In the genomic region with DNA sequence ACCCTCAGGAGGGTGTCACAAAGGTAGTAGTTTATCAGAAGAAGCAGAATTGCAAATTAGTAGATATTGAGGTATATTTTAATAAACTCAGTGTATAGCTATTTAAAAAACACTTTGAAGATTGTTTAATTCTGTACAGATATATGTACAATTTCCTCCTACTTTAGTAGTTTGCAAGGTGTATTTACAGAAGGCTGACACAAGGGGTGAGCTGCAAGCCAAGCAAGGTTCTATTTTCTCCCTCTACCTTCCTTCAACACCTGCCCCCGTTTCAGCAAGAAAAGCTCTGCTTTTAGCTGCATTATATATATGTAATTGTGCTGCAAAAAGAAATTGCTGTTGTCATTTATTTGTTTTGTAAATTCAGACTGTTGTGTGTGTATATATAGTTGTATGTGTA, we compare ENCODE assay signal across 19 cellular contexts.
DNase-seq lines count a peak whose midpoint lies in the region; ATAC-seq, FAIRE-seq and TF ChIP-seq lines count a peak whose summit lies in the region.
"Had no signal": no experiment of that assay in that cellular context is flagged by ENCODE, and none has a peak within 500 bp of the region (broad histone marks: within the 10 kb centered on the region; RNA-seq: fewer than 3 reads in every experiment).

No MANE protein-coding gene starts in this region.

- 71% methylated on average over 1 of the region's 1 CpG; no CpG with 5 or more reads in 1 of the 2 experiments for WGBS in H1 (ENCODE audit: extremely low coverage in 1 of 2, insufficient coverage in 1 of 2, insufficient read length in 1 of 2, insufficient replicate concordance in 2 of 2, low coverage in 1 of 2, low lambda C conversion rate in 2 of 2, missing lambda C conversion rate in 1 of 2), 2 experiments

- H3K36me3 ChIP-seq in HCT116 (ENCODE audit: control insufficient read depth in 1 of 2, insufficient read depth in 2 of 2, low read length in 2 of 2) (no peaks in the 10 kb centered on the region), H1 (ENCODE audit: control insufficient read depth in 2 of 4, insufficient read depth in 4 of 4, low read length in 3 of 4) (no peaks in the 10 kb centered on the region), MM.1S (replicated peaks; ENCODE audit: insufficient read depth, low read length) (no peaks in the 10 kb centered on the region)
- H3K36me3 ChIP-seq: SJCRH30 had no signal

- H3K14ac ChIP-seq in H1 (ENCODE audit: insufficient read length), result no peak overlapping the region

- no peak for TF ChIP-seq EP300 in H1 (IDR thresholded peaks at IDR 0.05; ENCODE audit: borderline replicate concordance in 1 of 2, low read depth in 2 of 2, low read length in 2 of 2)

- no peak overlapping the region for H3K27ac ChIP-seq in HCT116 (ENCODE audit: low read depth, low read length)
- no peak overlapping the region for H3K27ac ChIP-seq in H1 (ENCODE audit: low read depth, low read length)
- H3K27ac ChIP-seq in MM.1S (ENCODE audit: low read length), result no peak overlapping the region
- H3K27ac ChIP-seq: KMS-11, SJCRH30 had no signal

- no peak overlapping the region for H2BK20ac ChIP-seq in H1 (ENCODE audit: low read length)

- TF ChIP-seq CTCF in GM12873 (IDR thresholded peaks at IDR 0.05; ENCODE audit: insufficient read depth, low read depth, low read length, missing control alignments) (peak; percentile 9), HCT116 (IDR thresholded peaks at IDR 0.05 in 2 of 3, conservative IDR thresholded peaks at IDR 0.05 in 1 of 3; ENCODE audit: borderline replicate concordance in 1 of 3, insufficient read depth in 1 of 3, low read depth in 2 of 3, low read length in 2 of 3) (peak in 2 of 3 experiments; percentile 9 to 24; a peak in 2 of 6 replicates), H1 (IDR thresholded peaks at IDR 0.05; ENCODE audit: control extremely low read depth in 1 of 3, insufficient read depth in 1 of 3, low read depth in 1 of 3, low read length in 3 of 3) (peak in 1 of 3 experiments; percentile 22; a peak in 2 of 4 replicates), mesothelial cell of epicardium (IDR thresholded peaks at IDR 0.05; ENCODE audit: unreplicated experiment) (peak; percentile 19), MM.1S (IDR thresholded peaks at IDR 0.05; ENCODE audit: low read length) (no peak)

- H3K4me3 ChIP-seq in HCT116 (replicated peaks in 1 of 2; ENCODE audit: low read depth in 1 of 2, low read length in 2 of 2) (no peak overlapping the region), H1 (ENCODE audit: extremely low read depth in 1 of 4, insufficient read depth in 2 of 4, low read depth in 3 of 4, low read length in 4 of 4) (no peak overlapping the region), MM.1S (ENCODE audit: low read length) (no peak overlapping the region)
- H3K4me3 ChIP-seq: SJCRH30 had no signal

- H3K36me3 Mint-ChIP-seq in mesothelial cell of epicardium, result no peaks in the 10 kb centered on the region

- CTCF ChIA-PET in HCT116 (lab: Charles Lee) (no interaction called here), H1 (lab: Charles Lee; ENCODE audit: partially characterized antibody) (interaction anchor here (0.8 to 3.4 kb wide), 9 partner anchors 10 to 324 kb away, joined by 3 to 11 read pairs (median 5); no protein-coding TSS in a partner anchor)

- no peaks in the 10 kb centered on the region for H3K4me1 ChIP-seq in HCT116 (ENCODE audit: control insufficient read depth in 1 of 2, insufficient read depth in 2 of 2, low read length in 2 of 2)
- no peaks in the 10 kb centered on the region for H3K4me1 ChIP-seq in H1 (replicated peaks in 1 of 4; ENCODE audit: control insufficient read depth in 3 of 4, insufficient read depth in 4 of 4, low read length in 3 of 4)
- H3K4me1 ChIP-seq in MM.1S (ENCODE audit: low read length), result no peaks in the 10 kb centered on the region
- H3K4me1 ChIP-seq: SJCRH30 had no signal

- POLR2A ChIA-PET in HCT116 (lab: Charles Lee) (no interaction called here), H1 (lab: Charles Lee; ENCODE audit: partially characterized antibody) (no interaction called here)

- H2AK5ac ChIP-seq in H1 (ENCODE audit: low read depth, low read length), result no peak overlapping the region

- H4K8ac ChIP-seq in H1 (ENCODE audit: extremely low read depth, insufficient read depth, low read length), result no peak overlapping the region

- H3F3A ChIP-seq in MM.1S (ENCODE audit: insufficient read depth, low read length), result no peaks in the 10 kb centered on the region

- no peak overlapping the region for H4K91ac ChIP-seq in H1 (replicated peaks; ENCODE audit: insufficient read length, low read length)

- no peak overlapping the region for H3K18ac ChIP-seq in H1 (ENCODE audit: extremely low read depth, low read length)

- no peak overlapping the region for H3K4me2 ChIP-seq in HCT116 (ENCODE audit: low read length)
- no peak overlapping the region for H3K4me2 ChIP-seq in H1 (ENCODE audit: insufficient read depth in 1 of 2, low read depth in 2 of 2, low read length in 2 of 2)
- H3K4me2 ChIP-seq in MM.1S (ENCODE audit: low read depth, low read length), result no peak overlapping the region
- H3K4me2 ChIP-seq: KMS-11 had no signal

- no peak overlapping the region for H3K4ac ChIP-seq in H1 (replicated peaks; ENCODE audit: insufficient read length, low read depth, low read length)

- no peak overlapping the region for H3K27ac Mint-ChIP-seq in mesothelial cell of epicardium

- H3K27me3 Mint-ChIP-seq in mesothelial cell of epicardium (ENCODE audit: low read depth), result peaks cover 18% of the 10 kb centered on the region

- TF ChIP-seq RAD21 in HCT116 (IDR thresholded peaks at IDR 0.05; ENCODE audit: low read depth) (no peak), H1 (IDR thresholded peaks at IDR 0.05 in 1 of 2, conservative IDR thresholded peaks at IDR 0.05 in 1 of 2; ENCODE audit: low read depth in 2 of 2, low read length in 2 of 2) (peak; percentile 27 to 37; a peak in 3 of 4 replicates)

- no peak overlapping the region for H4K5ac ChIP-seq in H1 (ENCODE audit: insufficient read length, low read depth, low read length)

- H3K4me1 Mint-ChIP-seq in mesothelial cell of epicardium, result no peaks in the 10 kb centered on the region

- H3K79me2 ChIP-seq in HCT116 (ENCODE audit: insufficient read depth, low read length) (no peaks in the 10 kb centered on the region), H1 (ENCODE audit: control insufficient read depth in 1 of 2, insufficient read depth in 2 of 2, low read length in 2 of 2) (no peaks in the 10 kb centered on the region), MM.1S (ENCODE audit: low read length) (no peaks in the 10 kb centered on the region)

- H3K56ac ChIP-seq in H1 (replicated peaks; ENCODE audit: insufficient read length, low read depth, low read length), result no peak overlapping the region

- no peak overlapping the region for H2BK15ac ChIP-seq in H1 (ENCODE audit: low read length)

- H3K27me3 ChIP-seq in HCT116 (ENCODE audit: insufficient read depth, low read length) (no peaks in the 10 kb centered on the region), H1 (replicated peaks in 1 of 4; ENCODE audit: control insufficient read depth in 3 of 4, extremely low read depth in 1 of 4, insufficient read depth in 3 of 4, low read length in 3 of 4) (no peaks in the 10 kb centered on the region), MM.1S (replicated peaks; ENCODE audit: insufficient read depth, low read length) (no peaks in the 10 kb centered on the region)
- H3K27me3 ChIP-seq: SJCRH30 had no signal

- H3K9me2 ChIP-seq in HCT116 (ENCODE audit: insufficient read depth) (no peaks in the 10 kb centered on the region), MM.1S (replicated peaks; ENCODE audit: insufficient read depth, low read length) (no peaks in the 10 kb centered on the region)

- no peak overlapping the region for H3K4me3 Mint-ChIP-seq in mesothelial cell of epicardium

- H2AFZ ChIP-seq in HCT116 (ENCODE audit: low read depth, low read length, poor library complexity, severe bottlenecking) (no peak overlapping the region), H1 (ENCODE audit: low read length) (no peak overlapping the region), MM.1S (ENCODE audit: low read length) (no peak overlapping the region)

- intact Hi-C loops in HCT116 (cut with micrococcal nuclease), result no loop called here

- H3K23me2 ChIP-seq in H1 (ENCODE audit: low read depth, low read length), result no peaks in the 10 kb centered on the region

- H3K9me3 ChIP-seq in HCT116 (ENCODE audit: control insufficient read depth in 1 of 2, insufficient read depth in 1 of 2, low read depth in 1 of 2, low read length in 2 of 2) (no peaks in the 10 kb centered on the region), H1 (ENCODE audit: insufficient read depth in 2 of 2, low read depth in 1 of 2, low read length in 1 of 2) (no peaks in the 10 kb centered on the region), MM.1S (replicated peaks; ENCODE audit: insufficient read depth, low read length) (no peaks in the 10 kb centered on the region)
- H3K9me3 ChIP-seq: SJCRH30 had no signal

- no peak for TF ChIP-seq POLR2A in HCT116 (IDR thresholded peaks at IDR 0.05; ENCODE audit: borderline replicate concordance, extremely low read depth, insufficient read depth, insufficient read length)
- TF ChIP-seq POLR2A in H1 (IDR thresholded peaks at IDR 0.05; ENCODE audit: control extremely low read depth in 1 of 2, low read depth in 2 of 2, low read length in 2 of 2), result no peak

- RAD21 ChIA-PET in HCT116 (lab: Charles Lee; ENCODE audit: low non-redundant PET in 1 of 2, low total read pairs in 2 of 2, uncharacterized antibody in 2 of 2, unreplicated experiment in 2 of 2), result no interaction called here

- H3K9me3 Mint-ChIP-seq in mesothelial cell of epicardium, result no peaks in the 10 kb centered on the region

- BruUV-seq in HCT116 (replicated peaks; lab: Mats Ljungman, UMichigan), result no TSS peak

- H3K79me1 ChIP-seq in H1 (ENCODE audit: low read depth, low read length), result no peaks in the 10 kb centered on the region

- FAIRE-seq in H1 (lab: Jason Lieb, UNC), result no peak
- FAIRE-seq: GM19239 had no signal

- H2BK120ac ChIP-seq in H1 (replicated peaks; ENCODE audit: low read depth, low read length), result no peak overlapping the region

- no peak for DNase-seq in HCT116 (ENCODE audit: low read depth, low spot score)
- DNase-seq in H1 (ENCODE audit: low read depth in 1 of 2, low spot score in 2 of 2), result no peak
- DNase-seq in mesothelial cell of epicardium (ENCODE audit: low spot score in 2 of 2, unreplicated experiment in 2 of 2), result no peak
- no peak for DNase-seq in cortex of kidney (lab: John Stamatoyannopoulos, UW)
- no peak for DNase-seq in NCI-H2227 treated with DMSO at 0.1 percent for 48 hours (lab: John Stamatoyannopoulos, UW)
- DNase-seq in retina, result no peak
- DNase-seq in MM.1S, result no peak
- DNase-seq: AML-193; COR-L47; DMS153; NCI-H1092 treated with DMSO at 0.1 percent for 48 hours; NCI-H2081 treated with DMSO at 0.1 percent for 48 hours; NCI-H226; NCI-H526 treated with DMSO at 0.1 percent for 48 hours; NK-92 treated with Interleukin-12 subunit alpha and Interleukin-12 subunit beta, amount 100 ng/mL, for 24 hours; SJCRH30 had no signal

- no peak overlapping the region for H3K23ac ChIP-seq in H1 (ENCODE audit: insufficient read length)

- no peak overlapping the region for H2BK12ac ChIP-seq in H1 (ENCODE audit: low read depth, low read length)

- H3K9ac ChIP-seq in HCT116 (ENCODE audit: low read length), result no peak overlapping the region
- H3K9ac ChIP-seq in H1 (replicated peaks in 1 of 4; ENCODE audit: extremely low read depth in 1 of 4, low read depth in 3 of 4, low read length in 3 of 4), result no peak overlapping the region
- H3K9ac ChIP-seq in MM.1S (ENCODE audit: low read length), result no peak overlapping the region
- H3K9ac ChIP-seq: KMS-11 had no signal

- H2BK5ac ChIP-seq in H1 (ENCODE audit: low read depth, low read length), result no peak overlapping the region

- H4K20me1 ChIP-seq in HCT116 (ENCODE audit: insufficient read depth) (no peaks in the 10 kb centered on the region), H1 (replicated peaks in 1 of 2; ENCODE audit: control insufficient read depth in 1 of 2, insufficient read depth in 2 of 2, low read length in 2 of 2) (no peaks in the 10 kb centered on the region), MM.1S (ENCODE audit: insufficient read depth, low read length) (no peaks in the 10 kb centered on the region)

- peak; percentile 58; the same call in 1 of the 2 replicates for ATAC-seq in HCT116
